In the genomic region with DNA sequence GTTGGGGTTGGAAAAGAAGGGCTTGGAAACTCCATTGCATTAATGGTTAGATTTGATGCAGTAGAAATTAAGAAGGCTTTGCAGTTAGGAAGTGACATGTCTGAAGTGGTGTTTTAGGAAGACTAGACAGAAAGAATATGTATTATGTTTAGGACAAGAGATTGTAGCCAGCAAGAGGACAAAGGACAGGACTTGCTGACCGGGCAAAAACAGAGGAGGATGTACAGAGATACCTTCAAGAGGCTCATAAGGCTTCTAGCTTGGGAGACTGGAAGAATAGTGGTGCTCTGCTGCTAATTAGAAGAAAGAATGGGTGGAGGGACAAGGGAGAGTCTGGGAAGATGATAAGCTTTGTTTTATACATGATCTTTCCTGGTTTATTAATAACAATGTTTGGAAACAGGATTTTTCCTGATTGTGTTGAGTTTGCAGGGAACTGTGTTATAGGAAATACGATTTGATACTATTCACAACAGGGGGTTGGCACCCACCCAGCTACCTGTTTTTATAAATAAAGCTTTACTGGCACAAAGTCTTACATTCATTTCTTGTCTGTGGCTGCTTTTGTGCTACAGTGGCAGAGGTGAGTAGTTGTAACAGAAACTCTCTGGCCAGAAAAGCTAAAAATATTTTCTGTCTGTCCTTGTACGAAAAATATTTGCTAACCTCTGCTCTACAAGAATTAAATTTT, we compare ENCODE assay signal across 26 cellular contexts. TPM values are rescaled to one million over a fixed set of nuclear protein-coding genes. Genes with fewer than 3 reads are reported as not detected.
DNase-seq lines count a peak whose midpoint lies in the region; ATAC-seq and TF ChIP-seq lines count a peak whose summit lies in the region.
"Had no signal": no experiment of that assay in that cellular context is flagged by ENCODE, and none has a peak within 500 bp of the region (broad histone marks: within the 10 kb centered on the region; RNA-seq: fewer than 3 reads in every experiment).

No MANE protein-coding gene starts in this region.

- H3K4ac ChIP-seq in IMR-90 (ENCODE audit: low read depth, low read length) = no peak overlapping the region

- peak overlapping the region; percentile 9 for H3K27ac Mint-ChIP-seq in T-helper 2 cell treated with Interferon-gamma antibody and Interleukin-4, amounts not matched to agents 5 μg/mL and 100 μg/mL, for 36 hours
- H3K27ac Mint-ChIP-seq in nephron progenitor cell = peak overlapping the region; percentile 0
- H3K27ac Mint-ChIP-seq in activated CD4-positive, alpha-beta T cell treated with anti-CD3 and anti-CD28 coated beads, Interleukin-2, amount 10 ng/mL, durations not matched to agents 7 days and 5 days = no peak overlapping the region

- no peak for DNase-seq in T-helper 2 cell treated with Interferon-gamma antibody and Interleukin-4, amounts not matched to agents 5 μg/mL and 100 μg/mL, for 36 hours (ENCODE audit: low spot score)
- no peak for DNase-seq in T-helper 2 cell
- no peak for DNase-seq in IMR-90
- peak; percentile 17 for DNase-seq in cerebellar cortex (ENCODE audit: low spot score)
- DNase-seq in nephron progenitor cell = no peak
- no peak for DNase-seq in NAMALWA (ENCODE audit: low spot score)
- DNase-seq in gastrocnemius medialis = no peak
- no peak for DNase-seq in activated CD4-positive, alpha-beta T cell treated with anti-CD3 and anti-CD28 coated beads, Interleukin-2, amount 10 ng/mL, durations not matched to agents 7 days and 5 days
- DNase-seq: CD4-positive, alpha-beta memory T cell; DMS79; NCI-H1105; NCI-H2081; NCI-H2171 treated with DMSO at 0.1 percent for 48 hours; NCI-H446; NCI-H526 treated with DMSO at 0.1 percent for 48 hours; NK-92 treated with Interleukin-12 subunit alpha and Interleukin-12 subunit beta, amount 100 ng/mL, for 24 hours; SHP77 had no signal

- no peak overlapping the region for H4K8ac ChIP-seq in IMR-90 (ENCODE audit: low read depth in 2 of 2, low read length in 2 of 2)

- no peak overlapping the region for H3K4me2 ChIP-seq in IMR-90 (ENCODE audit: low read depth, low read length)

- no peak overlapping the region; the same call in 1 of the 2 replicates for H3K23ac ChIP-seq in IMR-90 (ENCODE audit: low read depth, low read length)

- no peak overlapping the region for H2BK20ac ChIP-seq in IMR-90 (ENCODE audit: low read depth, low read length)

- H4K5ac ChIP-seq in IMR-90 (ENCODE audit: low read depth, low read length) = no peak overlapping the region

- no peak overlapping the region for H2AFZ ChIP-seq in IMR-90 (replicated peaks; ENCODE audit: low read length, poor library complexity)

- H3K9me3 Mint-ChIP-seq in T-helper 2 cell treated with Interferon-gamma antibody and Interleukin-4, amounts not matched to agents 5 μg/mL and 100 μg/mL, for 36 hours = no peaks in the 10 kb centered on the region
- no peaks in the 10 kb centered on the region for H3K9me3 Mint-ChIP-seq in nephron progenitor cell
- peaks cover 2% of the 10 kb centered on the region for H3K9me3 Mint-ChIP-seq in activated CD4-positive, alpha-beta T cell treated with anti-CD3 and anti-CD28 coated beads, Interleukin-2, amount 10 ng/mL, durations not matched to agents 7 days and 5 days
- H3K9me3 Mint-ChIP-seq: CD4-positive, alpha-beta memory T cell had no signal

- intact Hi-C loops in IMR-90 (cut with micrococcal nuclease) (no loop called here), gastrocnemius medialis (cut with DNase I; ENCODE audit: low total_unique reads) (loop anchor here (5.0 kb wide), 1 partner anchor 33 kb away; no protein-coding TSS in a partner anchor)

- TF ChIP-seq RAD21 in IMR-90 (IDR thresholded peaks at IDR 0.05; ENCODE audit: low read length) = no peak

- peaks cover 49% of the 10 kb centered on the region for H3K36me3 Mint-ChIP-seq in T-helper 2 cell treated with Interferon-gamma antibody and Interleukin-4, amounts not matched to agents 5 μg/mL and 100 μg/mL, for 36 hours (ENCODE audit: low read depth)
- H3K36me3 Mint-ChIP-seq in nephron progenitor cell (ENCODE audit: low read depth) = peaks cover 42% of the 10 kb centered on the region
- H3K36me3 Mint-ChIP-seq in activated CD4-positive, alpha-beta T cell treated with anti-CD3 and anti-CD28 coated beads, Interleukin-2, amount 10 ng/mL, durations not matched to agents 7 days and 5 days (ENCODE audit: low read depth) = peaks cover 44% of the 10 kb centered on the region

- dilution Hi-C loops in IMR-90 (cut with HindIII; ENCODE audit: low sequenced_read_pairs, unreplicated experiment) = no loop called here

- H3K4me1 ChIP-seq in IMR-90 (ENCODE audit: control insufficient read depth, insufficient read depth, low read length) = no peaks in the 10 kb centered on the region
- no peaks in the 10 kb centered on the region for H3K4me1 ChIP-seq in gastrocnemius medialis

- H3K27ac ChIP-seq in IMR-90 (ENCODE audit: insufficient read depth, low read length) = no peak overlapping the region
- no peak overlapping the region for H3K27ac ChIP-seq in gastrocnemius medialis
- H3K27ac ChIP-seq: HL-60, SK-N-MC had no signal

- H2BK120ac ChIP-seq in IMR-90 (ENCODE audit: low read depth, low read length) = no peak overlapping the region

- H3K36me3 ChIP-seq in IMR-90 (ENCODE audit: control insufficient read depth, insufficient read depth, low read length) (peaks cover 13% of the 10 kb centered on the region), gastrocnemius medialis (peaks cover 0 to 9% of the 10 kb centered on the region in 2 donors)

- TF ChIP-seq POLR2A in IMR-90 (IDR thresholded peaks at IDR 0.05; ENCODE audit: low read depth, low read length) (no peak), gastrocnemius medialis (IDR thresholded peaks at IDR 0.05) (no peak)

- H3K79me1 ChIP-seq in IMR-90 (ENCODE audit: low read depth in 1 of 2, low read length in 2 of 2) = peaks cover 34 to 55% of the 10 kb centered on the region in 2 experiments

- POLR2A ChIA-PET in IMR-90 (lab: Charles Lee; ENCODE audit: unreplicated experiment) = no interaction called here
- POLR2A ChIA-PET in activated CD4-positive, alpha-beta T cell treated with anti-CD3 and anti-CD28 coated beads, Interleukin-2, amount 10 ng/mL, durations not matched to agents 7 days and 5 days (lab: Charles Lee) = no interaction called here

- CTCF ChIA-PET in IMR-90 (lab: Yijun Ruan, JAX) = interaction anchor here (1.0 kb wide), 1 partner anchor 11 kb away, joined by 3 read pairs; no protein-coding TSS in a partner anchor
- CTCF ChIA-PET in activated CD4-positive, alpha-beta T cell treated with anti-CD3 and anti-CD28 coated beads, Interleukin-2, amount 10 ng/mL, durations not matched to agents 7 days and 5 days (lab: Charles Lee) = interaction anchor here (0.6 to 1.6 kb wide), 6 partner anchors 10 to 122 kb away, joined by 3 to 4 read pairs (median 3); no protein-coding TSS in a partner anchor

- no peak overlapping the region for H2BK5ac ChIP-seq in IMR-90 (ENCODE audit: low read depth, low read length, poor library complexity, severe bottlenecking)

- H3K9ac ChIP-seq in IMR-90 (ENCODE audit: low read depth, low read length) = no peak overlapping the region

- no peak overlapping the region for H2BK15ac ChIP-seq in IMR-90 (ENCODE audit: low read depth, low read length)

- H4K20me1 ChIP-seq in IMR-90 (ENCODE audit: insufficient read depth, low read length) = peaks cover 7% of the 10 kb centered on the region

- no peaks in the 10 kb centered on the region for H3K27me3 Mint-ChIP-seq in T-helper 2 cell treated with Interferon-gamma antibody and Interleukin-4, amounts not matched to agents 5 μg/mL and 100 μg/mL, for 36 hours (ENCODE audit: low read depth)
- H3K27me3 Mint-ChIP-seq in nephron progenitor cell (ENCODE audit: low read depth, poor library complexity) = no peaks in the 10 kb centered on the region
- no peaks in the 10 kb centered on the region for H3K27me3 Mint-ChIP-seq in activated CD4-positive, alpha-beta T cell treated with anti-CD3 and anti-CD28 coated beads, Interleukin-2, amount 10 ng/mL, durations not matched to agents 7 days and 5 days
- H3K27me3 Mint-ChIP-seq: CD4-positive, alpha-beta memory T cell; IgD-negative memory B cell had no signal

- H3K9me1 ChIP-seq in IMR-90 (ENCODE audit: insufficient read depth, low read length) = no peaks in the 10 kb centered on the region

- H3K14ac ChIP-seq in IMR-90 (replicated peaks; ENCODE audit: low read depth, low read length) = no peak overlapping the region

- no TSS peak for BruUV-seq in IMR-90 (replicated peaks; lab: Mats Ljungman, UMichigan)

- TF ChIP-seq CTCF in IMR-90 (conservative IDR thresholded peaks at IDR 0.05; ENCODE audit: low read depth, low read length) (no peak), nephron progenitor cell (IDR thresholded peaks at IDR 0.05) (no peak), gastrocnemius medialis (IDR thresholded peaks at IDR 0.05 in 4 of 5, conservative IDR thresholded peaks at IDR 0.05 in 1 of 5) (no peak)

- no peak overlapping the region for H2AK5ac ChIP-seq in IMR-90 (ENCODE audit: low read depth, low read length)

- no peak for ATAC-seq in IMR-90 (ENCODE audit: low read depth)
- no peak for ATAC-seq in gastrocnemius medialis

- H3K56ac ChIP-seq in IMR-90 (ENCODE audit: extremely low read depth, insufficient read depth, low read length) = no peak overlapping the region

- no peak overlapping the region for H3K18ac ChIP-seq in IMR-90 (ENCODE audit: low read depth, low read length)

- no peak overlapping the region for H4K91ac ChIP-seq in IMR-90 (ENCODE audit: insufficient read depth, low read depth, low read length)

- WGBS in IMR-90 (ENCODE audit: extremely low coverage in 2 of 2, insufficient read length in 1 of 2), 2 experiments = no CpG with 5 or more reads among the region's 3 CpGs

- peaks cover 24% of the 10 kb centered on the region for H3K4me1 Mint-ChIP-seq in T-helper 2 cell treated with Interferon-gamma antibody and Interleukin-4, amounts not matched to agents 5 μg/mL and 100 μg/mL, for 36 hours (ENCODE audit: low read depth)
- peaks cover 3% of the 10 kb centered on the region for H3K4me1 Mint-ChIP-seq in nephron progenitor cell
- H3K4me1 Mint-ChIP-seq in activated CD4-positive, alpha-beta T cell treated with anti-CD3 and anti-CD28 coated beads, Interleukin-2, amount 10 ng/mL, durations not matched to agents 7 days and 5 days = peaks cover 7% of the 10 kb centered on the region

- H3K4me3 Mint-ChIP-seq in T-helper 2 cell treated with Interferon-gamma antibody and Interleukin-4, amounts not matched to agents 5 μg/mL and 100 μg/mL, for 36 hours = no peak overlapping the region
- H3K4me3 Mint-ChIP-seq in nephron progenitor cell = no peak overlapping the region
- H3K4me3 Mint-ChIP-seq in activated CD4-positive, alpha-beta T cell treated with anti-CD3 and anti-CD28 coated beads, Interleukin-2, amount 10 ng/mL, durations not matched to agents 7 days and 5 days = no peak overlapping the region
- H3K4me3 Mint-ChIP-seq: IgD-negative memory B cell had no signal

- H3K4me3 ChIP-seq in IMR-90 (ENCODE audit: insufficient read depth, low read depth, low read length) = no peak overlapping the region
- H3K4me3 ChIP-seq in gastrocnemius medialis = no peak overlapping the region
- H3K4me3 ChIP-seq: HAP-1, SK-N-MC had no signal

- H2AK9ac ChIP-seq in IMR-90 (replicated peaks; ENCODE audit: low read depth, low read length, poor library complexity) = no peak overlapping the region

- in situ Hi-C loops in IMR-90 (cut with MboI; ENCODE audit: low sequenced_read_pairs) (no loop called here), gastrocnemius medialis (cut with MboI; ENCODE audit: low sequenced_read_pairs in 4 of 4) (no loop called here)

- H3K27me3 ChIP-seq in IMR-90 (ENCODE audit: control insufficient read depth, insufficient read depth, low read length) = no peaks in the 10 kb centered on the region
- no peaks in the 10 kb centered on the region for H3K27me3 ChIP-seq in gastrocnemius medialis

- no peaks in the 10 kb centered on the region for H3K9me3 ChIP-seq in IMR-90 (ENCODE audit: control insufficient read depth, insufficient read depth, low read length)
- no peaks in the 10 kb centered on the region for H3K9me3 ChIP-seq in gastrocnemius medialis
- H3K9me3 ChIP-seq: HAP-1 had no signal

RNA-seq across cellular contexts. Expression of a gene that starts 37.1 kb away (rescaled TPM):
- total RNA-seq in IMR-90 (2012; rRNA removed) (not detected in 2 replicates), gastrocnemius medialis (not detected)
- polyA plus RNA-seq in IMR-90 (2012; rRNA removed) = not detected in 2 replicates
- not detected in 2 replicates for polyA plus RNA-seq in IMR-90 (2012; cell fraction: cytosol; rRNA removed)
- not detected in 2 replicates for polyA plus RNA-seq in IMR-90 (2012; cell fraction: nucleus; rRNA removed; ENCODE audit: low replicate concordance)
- under 1 TPM; 0.30 to 0.42 TPM for total RNA-seq in activated CD4-positive, alpha-beta T cell treated with anti-CD3 and anti-CD28 coated beads, Interleukin-2, amount 10 ng/mL, durations not matched to agents 7 days and 5 days
- total RNA-seq: A172, HT1080, LHCN-M2, OCI-LY7 had no signal
- polyA plus RNA-seq: BJ; CD4-positive, alpha-beta memory T cell; IgD-negative memory B cell had no signal

RNA-seq across cellular contexts. Expression of a gene that starts 47.4 kb away (rescaled TPM):
- total RNA-seq in IMR-90 (2012; rRNA removed) = 28.9 and 90.8 TPM in 2 replicates
- 17.7 and 21.0 TPM in 2 replicates for polyA plus RNA-seq in IMR-90 (2012; rRNA removed)
- polyA plus RNA-seq in IMR-90 (2012; cell fraction: cytosol; rRNA removed) = 3.1 and 3.9 TPM in 2 replicates
- 1.7 and 7.1 TPM in 2 replicates for polyA plus RNA-seq in IMR-90 (2012; cell fraction: nucleus; rRNA removed; ENCODE audit: low replicate concordance)
- total RNA-seq in gastrocnemius medialis = 10 to 100 TPM; 19.9 to 31.9 (median 24.0) TPM
- total RNA-seq in activated CD4-positive, alpha-beta T cell treated with anti-CD3 and anti-CD28 coated beads, Interleukin-2, amount 10 ng/mL, durations not matched to agents 7 days and 5 days = 10 to 100 TPM; 24.7 to 28.8 TPM

RNA-seq across cellular contexts. Expression of a gene that starts 49.5 kb away (rescaled TPM):
- 29.8 and 33.1 TPM in 2 replicates for total RNA-seq in IMR-90 (2012; rRNA removed)
- 3.4 and 4.4 TPM in 2 replicates for polyA plus RNA-seq in IMR-90 (2012; rRNA removed)
- polyA plus RNA-seq in IMR-90 (2012; cell fraction: cytosol; rRNA removed) = 0.69 and 1.0 TPM in 2 replicates
- polyA plus RNA-seq in IMR-90 (2012; cell fraction: nucleus; rRNA removed; ENCODE audit: low replicate concordance) = 1.4 and 15.6 TPM in 2 replicates
- 10 to 100 TPM; 12.3 to 15.9 (median 15.0) TPM for total RNA-seq in gastrocnemius medialis
- total RNA-seq in activated CD4-positive, alpha-beta T cell treated with anti-CD3 and anti-CD28 coated beads, Interleukin-2, amount 10 ng/mL, durations not matched to agents 7 days and 5 days = 10 to 100 TPM; 19.2 to 21.6 TPM
